ENCODE assay signal across 33 cellular contexts in genomic region chr10:70978181-70978580, GRCh38.
"Had no signal": no experiment of that assay in that cellular context is flagged by ENCODE, and none has a peak within 500 bp of the region (broad histone marks: within the 10 kb centered on the region; RNA-seq: fewer than 3 reads in every experiment).

No MANE protein-coding gene starts in this region.

- H3K4me1 ChIP-seq: adrenal gland, body of pancreas, breast epithelium had no signal

- H3K9me3 ChIP-seq: adrenal gland, body of pancreas had no signal

- H3K4me3 ChIP-seq: adrenal gland, body of pancreas, breast epithelium had no signal

- DNase-seq: activated B cell treated with CpG ODN at 0.5 μM for 24 hours; activated CD4-positive, alpha-beta memory T cell treated with anti-CD3 and anti-CD28 coated beads for 36 hours; activated CD4-positive, alpha-beta T cell treated with anti-CD3 and anti-CD28 coated beads for 4 hours; activated CD4-positive, alpha-beta T cell treated with anti-CD3 and anti-CD28 coated beads, Interleukin-2, amount 10 ng/mL, durations not matched to agents 24 days and 14 days; activated CD4-positive, alpha-beta T cell treated with anti-CD3 and anti-CD28 coated beads, Interleukin-2, amount 50 U/mL, for 1 hour; activated CD4-positive, alpha-beta T cell treated with anti-CD3 and anti-CD28 coated beads, Interleukin-2, amount 50 U/mL, for 4 hours; activated CD4-positive, CD25-positive, alpha-beta regulatory T cell treated with anti-CD3 and anti-CD28 coated beads, Interleukin-2, amount 50 U/mL, for 72 hours; activated CD8-positive, alpha-beta memory T cell treated with anti-CD3 and anti-CD28 coated beads, Interleukin-2, amount 50 U/mL, for 4 hours; activated CD8-positive, alpha-beta T cell treated with anti-CD3 and anti-CD28 coated beads for 36 hours; activated gamma-delta T cell treated with Interleukin-2 at 50 U/mL for 16 hours; activated naive CD4-positive, alpha-beta T cell; activated naive CD4-positive, alpha-beta T cell treated with anti-CD3 and anti-CD28 coated beads for 36 hours; activated naive CD4-positive, alpha-beta T cell treated with anti-CD3 and anti-CD28 coated beads, Interleukin-2, amount 50 U/mL, for 16 hours; activated naive CD8-positive, alpha-beta T cell treated with anti-CD3 and anti-CD28 coated beads for 36 hours; activated T-cell treated with anti-CD3 and anti-CD28 coated beads for 4 hours; activated T-cell treated with anti-CD3 and anti-CD28 coated beads, Interleukin-2, amount 50 U/mL, for 1 hour; activated T-cell treated with anti-CD3 and anti-CD28 coated beads, Interleukin-2, amount 50 U/mL, for 4 hours; activated T-cell treated with anti-CD3 and anti-CD28 coated beads, Interleukin-2, amount 50 U/mL, for 72 hours; adrenal gland; amniotic stem cell; aorta; body of pancreas; brain microvascular endothelial cell; central memory CD4-positive, alpha-beta T cell; T-helper 1 cell; T-helper 2 cell; T-helper 9 cell had no signal

- FAIRE-seq: astrocyte, TTC549 had no signal

- H3K36me3 ChIP-seq: adrenal gland, brain microvascular endothelial cell, breast epithelium had no signal

- ATAC-seq: activated CD8-positive, alpha-beta T cell treated with anti-CD3 and anti-CD28 coated beads for 36 hours; activated naive CD4-positive, alpha-beta T cell treated with anti-CD3 and anti-CD28 coated beads, Interleukin-2, amount 50 U/mL, for 72 hours; activated T-cell treated with anti-CD3 and anti-CD28 coated beads, Interleukin-2, amount 50 U/mL, for 4 hours; activated T-cell treated with anti-CD3 and anti-CD28 coated beads, Interleukin-2, amount 50 U/mL, for 72 hours; activated T-helper 17 cell treated with anti-CD3 and anti-CD28 coated beads, Interleukin-2, amount 50 U/mL, for 72 hours; body of pancreas had no signal

- H3K27ac ChIP-seq: adrenal gland, body of pancreas, brain microvascular endothelial cell, breast epithelium, VCaP had no signal
